8 cellular contexts compared by ENCODE assay signal in the genomic region with DNA sequence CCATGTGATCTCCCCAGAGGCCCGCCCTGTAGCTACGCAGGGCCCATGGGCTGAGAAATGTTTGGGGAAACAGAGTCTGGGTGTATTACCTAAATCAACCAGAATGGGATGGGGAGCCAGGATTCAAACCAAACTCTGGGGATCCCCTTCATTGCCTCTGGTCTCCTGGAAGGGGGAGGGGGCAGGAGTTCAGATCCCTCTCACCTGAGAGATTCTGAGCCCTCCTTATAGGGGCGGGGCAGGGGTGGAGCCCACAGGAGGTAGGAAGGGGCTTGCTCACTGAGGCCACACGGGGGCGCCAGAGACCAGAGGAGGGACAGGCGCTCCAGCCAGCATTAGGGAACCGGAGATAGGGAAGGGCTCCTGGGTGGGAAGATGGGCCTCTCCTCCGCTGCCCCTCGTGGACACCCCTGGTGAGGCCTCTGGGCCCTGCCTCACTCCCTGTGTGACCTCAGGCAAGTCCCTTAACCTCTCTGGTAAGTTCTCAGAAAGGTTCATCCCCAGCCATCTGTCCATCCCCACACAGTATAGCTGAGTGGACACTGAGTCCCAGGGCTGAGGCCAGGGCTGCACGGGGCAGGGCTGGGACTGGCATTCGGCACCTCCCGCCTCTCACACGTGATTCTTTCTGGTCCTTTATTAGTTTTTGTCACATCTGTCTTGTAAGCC.
DNase-seq lines count a peak whose midpoint lies in the region; ATAC-seq lines count a peak whose summit lies in the region.

No MANE protein-coding gene starts in this region.

- H3K4me3 ChIP-seq in BLaER1: no peak overlapping the region

- H3K27ac ChIP-seq in BLaER1: no peak overlapping the region

- H3K9ac ChIP-seq in BLaER1: no peak overlapping the region

- no peaks in the 10 kb centered on the region for H3K9me3 ChIP-seq in BLaER1

- H3K36me3 ChIP-seq in BLaER1: no peaks in the 10 kb centered on the region

- H3K27me3 ChIP-seq in BLaER1: peaks cover 10% of the 10 kb centered on the region

- peaks cover 17% of the 10 kb centered on the region for H4K20me1 ChIP-seq in BLaER1

- H3K4me1 ChIP-seq in BLaER1: peaks cover 83% of the 10 kb centered on the region

- peak; percentile 95 for DNase-seq in NCI-H510A treated with DMSO at 0.1 percent for 48 hours (lab: John Stamatoyannopoulos, UW)
- peak; percentile 94 to 96 for DNase-seq in activated CD4-positive, alpha-beta T cell treated with anti-CD3 and anti-CD28 coated beads for 24 hours (ENCODE audit: low read depth in 2 of 2)
- DNase-seq in central memory CD4-positive, alpha-beta T cell: peak; percentile 84
- DNase-seq in kidney glomerular epithelial cell (lab: John Stamatoyannopoulos, UW): peak; percentile 83
- DNase-seq in stimulated activated CD4-positive, alpha-beta T cell treated with anti-CD3 and anti-CD28 coated beads, Interleukin-1b, Interleukin-23, amount 100 ng/mL, for 4 hours (ENCODE audit: low read depth in 2 of 2): peak; percentile 96 to 97

- H3K4me2 ChIP-seq in BLaER1: peak overlapping the region; percentile 48

- ATAC-seq in HG02642 (IDR thresholded peaks at IDR 0.05; ENCODE audit: poor library complexity, unreplicated experiment): peak; percentile 20
- ATAC-seq in HG03460 (IDR thresholded peaks at IDR 0.05; ENCODE audit: unreplicated experiment): no peak
